Comparison of ENCODE assay signal across 9 cellular contexts in genomic region chr22:37844904-37845334, GRCh38. TPM values are rescaled to one million over a fixed set of nuclear protein-coding genes. Genes with fewer than 3 reads are reported as not detected.
A peak's percentile ranks its signal among the peaks of the same experiment; 100 is the strongest.
DNase-seq lines count a peak whose midpoint lies in the region; ATAC-seq and TF ChIP-seq lines count a peak whose summit lies in the region.
"Had no signal": no experiment of that assay in that cellular context is flagged by ENCODE, and none has a peak within 500 bp of the region (broad histone marks: within the 10 kb centered on the region; RNA-seq: fewer than 3 reads in every experiment).

No MANE protein-coding gene starts in this region.

- peak overlapping the region; percentile 67 for H3K27ac ChIP-seq in hepatocyte

- H3K27ac Mint-ChIP-seq in HFFc6: peak overlapping the region; percentile 87
- peak overlapping the region; percentile 85 for H3K27ac Mint-ChIP-seq in activated CD4-positive, alpha-beta memory T cell treated with anti-CD3 and anti-CD28 coated beads, Interleukin-2, amount 10 ng/mL, durations not matched to agents 7 days and 5 days
- H3K27ac Mint-ChIP-seq in stimulated activated memory B cell treated with anti-CD40 and anti-IgM and Interleukin-4, amounts not matched to agents 10 μg/mL and 1 μg/mL and 100 μg/mL, for 72 hours: peak overlapping the region; percentile 81

- TF ChIP-seq CTCF in HFFc6 (IDR thresholded peaks at IDR 0.05) (no peak), hepatocyte (IDR thresholded peaks at IDR 0.05; ENCODE audit: poor library complexity) (no peak)

- peaks cover 14% of the 10 kb centered on the region for H3K4me1 ChIP-seq in hepatocyte (ENCODE audit: insufficient read depth)

- H3K27me3 Mint-ChIP-seq in HFFc6 (ENCODE audit: insufficient read depth): peaks cover 2% of the 10 kb centered on the region
- no peaks in the 10 kb centered on the region for H3K27me3 Mint-ChIP-seq in activated CD4-positive, alpha-beta memory T cell treated with anti-CD3 and anti-CD28 coated beads, Interleukin-2, amount 10 ng/mL, durations not matched to agents 7 days and 5 days
- H3K27me3 Mint-ChIP-seq in stimulated activated memory B cell treated with anti-CD40 and anti-IgM and Interleukin-4, amounts not matched to agents 10 μg/mL and 1 μg/mL and 100 μg/mL, for 72 hours: no peaks in the 10 kb centered on the region

- H3K9me3 Mint-ChIP-seq in HFFc6: peaks cover 28% of the 10 kb centered on the region
- H3K9me3 Mint-ChIP-seq in activated CD4-positive, alpha-beta memory T cell treated with anti-CD3 and anti-CD28 coated beads, Interleukin-2, amount 10 ng/mL, durations not matched to agents 7 days and 5 days: no peaks in the 10 kb centered on the region
- H3K9me3 Mint-ChIP-seq in stimulated activated memory B cell treated with anti-CD40 and anti-IgM and Interleukin-4, amounts not matched to agents 10 μg/mL and 1 μg/mL and 100 μg/mL, for 72 hours: peaks cover 2% of the 10 kb centered on the region

- H3K9me3 ChIP-seq in hepatocyte (ENCODE audit: low read depth): no peaks in the 10 kb centered on the region

- no peaks in the 10 kb centered on the region for H4K20me1 ChIP-seq in hepatocyte (ENCODE audit: insufficient read depth, poor library complexity, severe bottlenecking)

- peak overlapping the region; percentile 5 for H3K4me3 ChIP-seq in hepatocyte

- H3K4me3 Mint-ChIP-seq in HFFc6: peak overlapping the region; percentile 83
- H3K4me3 Mint-ChIP-seq in activated CD4-positive, alpha-beta memory T cell treated with anti-CD3 and anti-CD28 coated beads, Interleukin-2, amount 10 ng/mL, durations not matched to agents 7 days and 5 days: peak overlapping the region; percentile 84
- peak overlapping the region; percentile 79 for H3K4me3 Mint-ChIP-seq in stimulated activated memory B cell treated with anti-CD40 and anti-IgM and Interleukin-4, amounts not matched to agents 10 μg/mL and 1 μg/mL and 100 μg/mL, for 72 hours

- no peaks in the 10 kb centered on the region for H3K27me3 ChIP-seq in hepatocyte

- peaks cover 25% of the 10 kb centered on the region for H3K4me1 Mint-ChIP-seq in HFFc6 (ENCODE audit: low read depth)
- peaks cover 42% of the 10 kb centered on the region for H3K4me1 Mint-ChIP-seq in activated CD4-positive, alpha-beta memory T cell treated with anti-CD3 and anti-CD28 coated beads, Interleukin-2, amount 10 ng/mL, durations not matched to agents 7 days and 5 days
- H3K4me1 Mint-ChIP-seq in stimulated activated memory B cell treated with anti-CD40 and anti-IgM and Interleukin-4, amounts not matched to agents 10 μg/mL and 1 μg/mL and 100 μg/mL, for 72 hours: peaks cover 34% of the 10 kb centered on the region

- H3K36me3 ChIP-seq in hepatocyte (replicated peaks; ENCODE audit: insufficient read depth, low read depth): no peaks in the 10 kb centered on the region

- 94% methylated on average over 6 of the region's 6 CpGs for WGBS in hepatocyte (ENCODE audit: low lambda C conversion rate, missing lambda C conversion rate)

- CTCF ChIA-PET in activated CD4-positive, alpha-beta memory T cell treated with anti-CD3 and anti-CD28 coated beads, Interleukin-2, amount 10 ng/mL, durations not matched to agents 7 days and 5 days (lab: Charles Lee): interaction anchor here (0.6 to 3.5 kb wide), 6 partner anchors 9 to 219 kb away, joined by 3 to 32 read pairs (median 6); no protein-coding TSS in a partner anchor

- ATAC-seq in stimulated activated memory B cell treated with anti-CD40 and anti-IgM and Interleukin-4, amounts not matched to agents 10 μg/mL and 1 μg/mL and 100 μg/mL, for 72 hours: no peak
- ATAC-seq in HG02642 (IDR thresholded peaks at IDR 0.05; ENCODE audit: poor library complexity, unreplicated experiment) (no peak), GM19397 (IDR thresholded peaks at IDR 0.05; ENCODE audit: unreplicated experiment) (no peak)

- POLR2A ChIA-PET in activated CD4-positive, alpha-beta memory T cell treated with anti-CD3 and anti-CD28 coated beads, Interleukin-2, amount 10 ng/mL, durations not matched to agents 7 days and 5 days (lab: Charles Lee): interaction anchor here (0.8 to 2.1 kb wide), 11 partner anchors 8 to 603 kb away, joined by 3 to 9 read pairs (median 4); partner anchors contain the start of genes GCAT, GGA1 and MICALL1

- H3K9me2 ChIP-seq in hepatocyte (replicated peaks; ENCODE audit: insufficient read depth): no peaks in the 10 kb centered on the region

- H3K36me3 Mint-ChIP-seq in HFFc6 (ENCODE audit: low read depth): peaks cover 33% of the 10 kb centered on the region
- H3K36me3 Mint-ChIP-seq in activated CD4-positive, alpha-beta memory T cell treated with anti-CD3 and anti-CD28 coated beads, Interleukin-2, amount 10 ng/mL, durations not matched to agents 7 days and 5 days (ENCODE audit: low read depth): peaks cover 37% of the 10 kb centered on the region
- H3K36me3 Mint-ChIP-seq in stimulated activated memory B cell treated with anti-CD40 and anti-IgM and Interleukin-4, amounts not matched to agents 10 μg/mL and 1 μg/mL and 100 μg/mL, for 72 hours: peaks cover 17% of the 10 kb centered on the region

- H3K4me2 ChIP-seq in hepatocyte: peak overlapping the region; percentile 50

- peak overlapping the region; percentile 15 for H2AFZ ChIP-seq in hepatocyte

- DNase-seq in HFFc6 (no peak), hepatocyte (ENCODE audit: low spot score) (no peak), dermis blood vessel endothelial cell (no peak), ecto neural progenitor cell (ENCODE audit: low spot score) (no peak)
- DNase-seq in activated CD4-positive, alpha-beta memory T cell treated with anti-CD3 and anti-CD28 coated beads, Interleukin-2, amount 10 ng/mL, durations not matched to agents 7 days and 5 days: no peak

- peaks cover 47% of the 10 kb centered on the region for H3K79me2 ChIP-seq in hepatocyte

RNA-seq across cellular contexts. Expression of gene ANKRD54, which starts 0.8 kb away (rescaled TPM):
- 10 to 100 TPM; 18.3 to 25.4 (median 20.9) TPM for total RNA-seq in HFFc6 (2021; fragmentation: NEBNext Ultra II Directional; extraction: Animal tissue kit (Norgen Biotek cat#: 25700))
- total RNA-seq in activated CD4-positive, alpha-beta memory T cell treated with anti-CD3 and anti-CD28 coated beads, Interleukin-2, amount 10 ng/mL, durations not matched to agents 7 days and 5 days: 10 to 100 TPM; 22.1 TPM
- total RNA-seq in hepatocyte: 28.5 and 30.4 TPM in 2 replicates
- 29.9 and 33.2 TPM in 2 replicates for polyA plus RNA-seq in hepatocyte
- 43.6 and 44.3 TPM in 2 replicates for total RNA-seq in dermis blood vessel endothelial cell

RNA-seq across cellular contexts. Expression of gene EIF3L, which starts 4.3 kb away (rescaled TPM):
- 100 to 1,000 TPM; 306 to 371 (median 357) TPM for total RNA-seq in HFFc6 (2021; fragmentation: NEBNext Ultra II Directional; extraction: Animal tissue kit (Norgen Biotek cat#: 25700))
- total RNA-seq in activated CD4-positive, alpha-beta memory T cell treated with anti-CD3 and anti-CD28 coated beads, Interleukin-2, amount 10 ng/mL, durations not matched to agents 7 days and 5 days: 100 to 1,000 TPM; 331 to 348 TPM
- total RNA-seq in hepatocyte: 365 and 421 TPM in 2 replicates
- polyA plus RNA-seq in hepatocyte: 172 and 199 TPM in 2 replicates
- total RNA-seq in dermis blood vessel endothelial cell: 358 and 454 TPM in 2 replicates

RNA-seq across cellular contexts. Expression of gene GALR3, which starts 21.7 kb away (rescaled TPM):
- not detected for total RNA-seq in HFFc6 (2021; fragmentation: NEBNext Ultra II Directional; extraction: Animal tissue kit (Norgen Biotek cat#: 25700))
- not detected for total RNA-seq in activated CD4-positive, alpha-beta memory T cell treated with anti-CD3 and anti-CD28 coated beads, Interleukin-2, amount 10 ng/mL, durations not matched to agents 7 days and 5 days
- not detected in 2 replicates for total RNA-seq in hepatocyte
- 0.29 TPM in 1 of 2 replicates, not detected in the other for polyA plus RNA-seq in hepatocyte
- 0.14 TPM in 1 of 2 replicates, not detected in the other for total RNA-seq in dermis blood vessel endothelial cell
- total RNA-seq: pulmonary artery endothelial cell had no signal

RNA-seq across cellular contexts. Expression of gene GCAT, which starts 37.2 kb away (rescaled TPM):
- total RNA-seq in HFFc6 (2021; fragmentation: NEBNext Ultra II Directional; extraction: Animal tissue kit (Norgen Biotek cat#: 25700)): 10 to 100 TPM; 27.6 to 42.3 (median 29.2) TPM
- 10 to 100 TPM; 13.2 to 14.1 TPM for total RNA-seq in activated CD4-positive, alpha-beta memory T cell treated with anti-CD3 and anti-CD28 coated beads, Interleukin-2, amount 10 ng/mL, durations not matched to agents 7 days and 5 days
- total RNA-seq in hepatocyte: 20.2 and 20.4 TPM in 2 replicates
- 31.5 and 40.0 TPM in 2 replicates for polyA plus RNA-seq in hepatocyte
- 24.5 and 37.6 TPM in 2 replicates for total RNA-seq in dermis blood vessel endothelial cell
